ENCODE assay signal across 15 cellular contexts in the genomic region with DNA sequence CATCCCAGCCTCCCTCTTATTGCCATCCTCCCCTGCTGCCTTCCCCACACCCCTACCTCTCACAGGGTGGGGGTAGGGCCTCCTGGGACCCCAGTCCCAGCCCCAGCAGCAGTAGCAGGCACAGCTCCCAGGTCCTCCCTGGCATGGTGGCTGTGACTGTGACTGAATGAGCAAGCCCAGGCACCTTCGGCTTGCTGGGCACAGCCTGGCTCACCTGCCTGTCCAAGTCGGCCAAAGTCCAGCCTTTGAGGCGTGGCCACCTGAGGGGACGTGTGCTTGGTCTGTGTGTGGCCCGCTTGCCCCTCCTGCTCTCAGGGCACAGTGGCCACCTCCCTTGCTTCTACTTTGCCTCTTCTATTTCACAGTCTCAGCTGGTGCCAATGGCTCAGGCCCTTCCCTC. TPM values are rescaled to one million over a fixed set of nuclear protein-coding genes. Genes with fewer than 3 reads are reported as not detected.
A peak's percentile ranks its signal among the peaks of the same experiment; 100 is the strongest.
DNase-seq lines count a peak whose midpoint lies in the region; ATAC-seq, FAIRE-seq and TF ChIP-seq lines count a peak whose summit lies in the region.
"Had no signal": no experiment of that assay in that cellular context is flagged by ENCODE, and none has a peak within 500 bp of the region (broad histone marks: within the 10 kb centered on the region; RNA-seq: fewer than 3 reads in every experiment).

A gene with protein sequence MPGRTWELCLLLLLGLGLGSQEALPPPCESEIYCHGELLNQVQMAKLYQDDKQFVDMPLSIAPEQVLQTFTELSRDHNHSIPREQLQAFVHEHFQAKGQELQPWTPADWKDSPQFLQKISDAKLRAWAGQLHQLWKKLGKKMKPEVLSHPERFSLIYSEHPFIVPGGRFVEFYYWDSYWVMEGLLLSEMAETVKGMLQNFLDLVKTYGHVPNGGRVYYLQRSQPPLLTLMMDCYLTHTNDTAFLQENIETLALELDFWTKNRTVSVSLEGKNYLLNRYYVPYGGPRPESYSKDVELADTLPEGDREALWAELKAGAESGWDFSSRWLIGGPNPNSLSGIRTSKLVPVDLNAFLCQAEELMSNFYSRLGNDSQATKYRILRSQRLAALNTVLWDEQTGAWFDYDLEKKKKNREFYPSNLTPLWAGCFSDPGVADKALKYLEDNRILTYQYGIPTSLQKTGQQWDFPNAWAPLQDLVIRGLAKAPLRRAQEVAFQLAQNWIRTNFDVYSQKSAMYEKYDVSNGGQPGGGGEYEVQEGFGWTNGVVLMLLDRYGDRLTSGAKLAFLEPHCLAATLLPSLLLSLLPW (minus strand): TSS at position 168 of the 400 bp plus-strand sequence. CDS start 23 bp downstream, at position 145.

- no peaks in the 10 kb centered on the region for H3K27me3 ChIP-seq in transverse colon

- intact Hi-C loops in mucosa of descending colon (cut with DNase I, micrococcal nuclease) (no loop called here), transverse colon (cut with DNase I; ENCODE audit: low total_unique reads) (no loop called here)

- TF ChIP-seq EP300 in transverse colon (IDR thresholded peaks at IDR 0.05; ENCODE audit: low read depth) = no peak

- H3K36me3 ChIP-seq in mucosa of descending colon (ENCODE audit: low read depth) (no peaks in the 10 kb centered on the region), transverse colon (no peaks in the 10 kb centered on the region)

- H3K4me1 ChIP-seq in mucosa of descending colon (ENCODE audit: low read depth) (peaks cover 7% of the 10 kb centered on the region), transverse colon (peaks cover 0 to 8% (median 7%) of the 10 kb centered on the region in 4 donors)

- ATAC-seq in mucosa of descending colon = peak; percentile 99
- no peak for ATAC-seq in GM21529 (IDR thresholded peaks at IDR 0.05; ENCODE audit: unreplicated experiment)
- ATAC-seq: A549 had no signal

- no peak within 1 kb of the TSS for H3K27ac ChIP-seq in coronary artery
- peak within 1 kb of the TSS in 2 of 4 donors; percentile 63 to 65 for H3K27ac ChIP-seq in transverse colon
- H3K27ac ChIP-seq: A549, SK-N-MC had no signal

- FAIRE-seq in urothelium cell line (lab: Jason Lieb, UNC) = no peak
- FAIRE-seq: A549, TTC549 had no signal

- WGBS in transverse colon (ENCODE audit: low coverage in 1 of 2), 2 donors = 60% methylated on average over 5 of the region's 5 CpGs; no CpG with 5 or more reads in 1 of the 2 donors

- DNase-seq in activated effector memory CD4-positive, alpha-beta T cell treated with anti-CD3 and anti-CD28 coated beads, Interleukin-2, amount 50 U/mL, for 16 hours = peak; percentile 49
- no peak for DNase-seq in activated effector memory CD4-positive, alpha-beta T cell treated with Interleukin-2 at 50 U/mL for 16 hours
- DNase-seq in coronary artery (ENCODE audit: low spot score) (peak; percentile 47), mucosa of descending colon (peak; percentile 88), transverse colon (peak; percentile 76), urothelium cell line (ENCODE audit: low spot score) (no peak), putamen (ENCODE audit: low spot score) (no peak)
- DNase-seq: activated T-cell treated with anti-CD3 and anti-CD28 coated beads, Interleukin-2, amount 50 U/mL, for 48 hours; NCI-H1436 treated with DMSO at 0.1 percent for 48 hours; NCI-H226 had no signal

- in situ Hi-C loops in transverse colon (cut with MboI; ENCODE audit: low pct_ligation_motif_present in 1 of 4, low pct_unique_long_range_greater_than_20kb in 1 of 4, low sequenced_read_pairs in 3 of 4) = loop anchor here in 2 of 4 donors (25.0 kb wide), 2 partner anchors 108 to 283 kb away; partner anchors contain the start of genes DDX6 (in 1 of the 2), FOXR1 (in 1 of the 2) and UPK2 (in 1 of the 2)

- TF ChIP-seq CTCF in coronary artery (IDR thresholded peaks at IDR 0.05) (no peak), mucosa of descending colon (IDR thresholded peaks at IDR 0.05) (no peak), transverse colon (IDR thresholded peaks at IDR 0.05) (no peak)

- no peaks in the 10 kb centered on the region for H3K9me3 ChIP-seq in mucosa of descending colon
- no peaks in the 10 kb centered on the region for H3K9me3 ChIP-seq in transverse colon
- H3K9me3 ChIP-seq: A549 had no signal

- peak; percentile 32 for TF ChIP-seq POLR2A in transverse colon (IDR thresholded peaks at IDR 0.05)

- H3K4me3 ChIP-seq in coronary artery (no peak within 1 kb of the TSS), mucosa of descending colon (no peak within 1 kb of the TSS), transverse colon (peak within 1 kb of the TSS in 1 of 4 donors; percentile 14)
- H3K4me3 ChIP-seq: A549, SK-N-MC had no signal

RNA-seq across cellular contexts. Expression of the gene that starts here (rescaled TPM):
- total RNA-seq in mucosa of descending colon (1 to 10 TPM; 1.1 to 3.9 (median 2.2) TPM), transverse colon (1 to 10 TPM in 2 of 4 donors, not detected in 2; 4.9 to 5.6 TPM)
- total RNA-seq: LHCN-M2 had no signal

Comparison
In these comparisons a context has a peak if more than half of its experiments do, and no peak if none do; other contexts are left out.
1. DNase-seq: peak in activated effector memory CD4-positive, alpha-beta T cell treated with anti-CD3 and anti-CD28 coated beads, Interleukin-2, amount 50 U/mL, for 16 hours (single experiment), coronary artery (single experiment), mucosa of descending colon (3 of 3) and transverse colon (single experiment); none in activated effector memory CD4-positive, alpha-beta T cell treated with Interleukin-2 at 50 U/mL for 16 hours (single experiment), urothelium cell line (single experiment) and putamen (single experiment).